ENCODE assay signal across 3 cellular contexts in the genomic region with DNA sequence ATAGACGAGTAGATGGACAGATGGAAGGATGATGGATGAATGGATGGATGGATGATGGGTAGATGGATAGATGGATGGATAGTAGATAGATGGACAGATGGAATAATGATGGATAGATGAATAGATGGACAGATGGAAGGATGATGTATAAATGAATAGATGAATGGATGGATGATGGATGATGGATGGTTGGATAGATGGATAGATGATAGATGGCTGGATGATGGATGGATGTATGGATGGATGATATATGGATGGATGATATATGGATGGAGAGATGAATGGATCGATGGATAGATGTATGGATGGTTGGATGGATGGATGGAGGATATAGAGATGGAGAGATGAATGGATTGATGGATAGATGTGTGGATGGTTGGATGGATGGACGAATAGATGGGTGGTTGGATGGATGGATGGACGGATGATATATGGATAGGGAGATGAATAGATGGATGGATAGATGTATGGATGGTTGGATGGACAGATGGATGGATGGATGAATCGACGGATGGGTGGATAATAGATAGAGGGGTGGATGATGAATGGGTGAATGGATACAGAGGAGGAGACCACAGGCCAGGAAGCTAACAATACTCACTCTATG.
TF ChIP-seq lines count a peak whose summit lies in the region.

No MANE protein-coding gene starts in this region.

TF ChIP-seq in HepG2, 621 proteins besides CTCF, POLR2A, EP300 and RAD21:
- TF ChIP-seq ESRRA (CRISPR knock-in tag; IDR thresholded peaks at IDR 0.05; ENCODE audit: low read depth) (no peak), ZNF317 (CRISPR knock-in tag; IDR thresholded peaks at IDR 0.05) (peak; percentile 58; the same call in 1 of the 2 replicates)
TF ChIP-seq in HepG2: peak in this region for 1.

TF ChIP-seq in WTC11, 78 proteins besides CTCF, POLR2A, EP300 and RAD21:
- TF ChIP-seq FOXK1 (CRISPR knock-in tag; IDR thresholded peaks at IDR 0.05) (no peak), ZNF317 (CRISPR knock-in tag; IDR thresholded peaks at IDR 0.05; ENCODE audit: borderline replicate concordance, low read depth) (peak; percentile 49; the same call in 1 of the 2 replicates)

TF ChIP-seq in H1, 55 proteins besides CTCF, POLR2A, EP300 and RAD21:
- TF ChIP-seq JUND (IDR thresholded peaks at IDR 0.05; ENCODE audit: low read length), result no peak
- no peak for TF ChIP-seq GABPA (IDR thresholded peaks at IDR 0.05; ENCODE audit: borderline replicate concordance, insufficient read depth, low read length)
- no peak for TF ChIP-seq MAFK (IDR thresholded peaks at IDR 0.05; ENCODE audit: low read depth, low read length)
- TF ChIP-seq TAF1 (IDR thresholded peaks at IDR 0.05; ENCODE audit: low read depth, low read length), result no peak
- no peak for TF ChIP-seq SIN3A (conservative IDR thresholded peaks at IDR 0.05 in 1 of 2, IDR thresholded peaks at IDR 0.05 in 1 of 2; ENCODE audit: low read depth in 1 of 2, low read length in 2 of 2)
- no peak for TF ChIP-seq RXRA (IDR thresholded peaks at IDR 0.05; ENCODE audit: insufficient read depth, low read depth, low read length)
- TF ChIP-seq, protein P1, sequence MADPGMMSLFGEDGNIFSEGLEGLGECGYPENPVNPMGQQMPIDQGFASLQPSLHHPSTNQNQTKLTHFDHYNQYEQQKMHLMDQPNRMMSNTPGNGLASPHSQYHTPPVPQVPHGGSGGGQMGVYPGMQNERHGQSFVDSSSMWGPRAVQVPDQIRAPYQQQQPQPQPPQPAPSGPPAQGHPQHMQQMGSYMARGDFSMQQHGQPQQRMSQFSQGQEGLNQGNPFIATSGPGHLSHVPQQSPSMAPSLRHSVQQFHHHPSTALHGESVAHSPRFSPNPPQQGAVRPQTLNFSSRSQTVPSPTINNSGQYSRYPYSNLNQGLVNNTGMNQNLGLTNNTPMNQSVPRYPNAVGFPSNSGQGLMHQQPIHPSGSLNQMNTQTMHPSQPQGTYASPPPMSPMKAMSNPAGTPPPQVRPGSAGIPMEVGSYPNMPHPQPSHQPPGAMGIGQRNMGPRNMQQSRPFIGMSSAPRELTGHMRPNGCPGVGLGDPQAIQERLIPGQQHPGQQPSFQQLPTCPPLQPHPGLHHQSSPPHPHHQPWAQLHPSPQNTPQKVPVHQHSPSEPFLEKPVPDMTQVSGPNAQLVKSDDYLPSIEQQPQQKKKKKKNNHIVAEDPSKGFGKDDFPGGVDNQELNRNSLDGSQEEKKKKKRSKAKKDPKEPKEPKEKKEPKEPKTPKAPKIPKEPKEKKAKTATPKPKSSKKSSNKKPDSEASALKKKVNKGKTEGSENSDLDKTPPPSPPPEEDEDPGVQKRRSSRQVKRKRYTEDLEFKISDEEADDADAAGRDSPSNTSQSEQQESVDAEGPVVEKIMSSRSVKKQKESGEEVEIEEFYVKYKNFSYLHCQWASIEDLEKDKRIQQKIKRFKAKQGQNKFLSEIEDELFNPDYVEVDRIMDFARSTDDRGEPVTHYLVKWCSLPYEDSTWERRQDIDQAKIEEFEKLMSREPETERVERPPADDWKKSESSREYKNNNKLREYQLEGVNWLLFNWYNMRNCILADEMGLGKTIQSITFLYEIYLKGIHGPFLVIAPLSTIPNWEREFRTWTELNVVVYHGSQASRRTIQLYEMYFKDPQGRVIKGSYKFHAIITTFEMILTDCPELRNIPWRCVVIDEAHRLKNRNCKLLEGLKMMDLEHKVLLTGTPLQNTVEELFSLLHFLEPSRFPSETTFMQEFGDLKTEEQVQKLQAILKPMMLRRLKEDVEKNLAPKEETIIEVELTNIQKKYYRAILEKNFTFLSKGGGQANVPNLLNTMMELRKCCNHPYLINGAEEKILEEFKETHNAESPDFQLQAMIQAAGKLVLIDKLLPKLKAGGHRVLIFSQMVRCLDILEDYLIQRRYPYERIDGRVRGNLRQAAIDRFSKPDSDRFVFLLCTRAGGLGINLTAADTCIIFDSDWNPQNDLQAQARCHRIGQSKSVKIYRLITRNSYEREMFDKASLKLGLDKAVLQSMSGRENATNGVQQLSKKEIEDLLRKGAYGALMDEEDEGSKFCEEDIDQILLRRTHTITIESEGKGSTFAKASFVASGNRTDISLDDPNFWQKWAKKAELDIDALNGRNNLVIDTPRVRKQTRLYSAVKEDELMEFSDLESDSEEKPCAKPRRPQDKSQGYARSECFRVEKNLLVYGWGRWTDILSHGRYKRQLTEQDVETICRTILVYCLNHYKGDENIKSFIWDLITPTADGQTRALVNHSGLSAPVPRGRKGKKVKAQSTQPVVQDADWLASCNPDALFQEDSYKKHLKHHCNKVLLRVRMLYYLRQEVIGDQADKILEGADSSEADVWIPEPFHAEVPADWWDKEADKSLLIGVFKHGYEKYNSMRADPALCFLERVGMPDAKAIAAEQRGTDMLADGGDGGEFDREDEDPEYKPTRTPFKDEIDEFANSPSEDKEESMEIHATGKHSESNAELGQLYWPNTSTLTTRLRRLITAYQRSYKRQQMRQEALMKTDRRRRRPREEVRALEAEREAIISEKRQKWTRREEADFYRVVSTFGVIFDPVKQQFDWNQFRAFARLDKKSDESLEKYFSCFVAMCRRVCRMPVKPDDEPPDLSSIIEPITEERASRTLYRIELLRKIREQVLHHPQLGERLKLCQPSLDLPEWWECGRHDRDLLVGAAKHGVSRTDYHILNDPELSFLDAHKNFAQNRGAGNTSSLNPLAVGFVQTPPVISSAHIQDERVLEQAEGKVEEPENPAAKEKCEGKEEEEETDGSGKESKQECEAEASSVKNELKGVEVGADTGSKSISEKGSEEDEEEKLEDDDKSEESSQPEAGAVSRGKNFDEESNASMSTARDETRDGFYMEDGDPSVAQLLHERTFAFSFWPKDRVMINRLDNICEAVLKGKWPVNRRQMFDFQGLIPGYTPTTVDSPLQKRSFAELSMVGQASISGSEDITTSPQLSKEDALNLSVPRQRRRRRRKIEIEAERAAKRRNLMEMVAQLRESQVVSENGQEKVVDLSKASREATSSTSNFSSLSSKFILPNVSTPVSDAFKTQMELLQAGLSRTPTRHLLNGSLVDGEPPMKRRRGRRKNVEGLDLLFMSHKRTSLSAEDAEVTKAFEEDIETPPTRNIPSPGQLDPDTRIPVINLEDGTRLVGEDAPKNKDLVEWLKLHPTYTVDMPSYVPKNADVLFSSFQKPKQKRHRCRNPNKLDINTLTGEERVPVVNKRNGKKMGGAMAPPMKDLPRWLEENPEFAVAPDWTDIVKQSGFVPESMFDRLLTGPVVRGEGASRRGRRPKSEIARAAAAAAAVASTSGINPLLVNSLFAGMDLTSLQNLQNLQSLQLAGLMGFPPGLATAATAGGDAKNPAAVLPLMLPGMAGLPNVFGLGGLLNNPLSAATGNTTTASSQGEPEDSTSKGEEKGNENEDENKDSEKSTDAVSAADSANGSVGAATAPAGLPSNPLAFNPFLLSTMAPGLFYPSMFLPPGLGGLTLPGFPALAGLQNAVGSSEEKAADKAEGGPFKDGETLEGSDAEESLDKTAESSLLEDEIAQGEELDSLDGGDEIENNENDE (IDR thresholded peaks at IDR 0.05; ENCODE audit: insufficient replicate concordance, low read length), result no peak
- no peak for TF ChIP-seq SRF (IDR thresholded peaks at IDR 0.05; ENCODE audit: low read depth, low read length)
- TF ChIP-seq CREB1 (IDR thresholded peaks at IDR 0.05), result no peak
- TF ChIP-seq TAF7 (optimal IDR thresholded peaks at IDR 0.05; ENCODE audit: borderline replicate concordance, low read depth, low read length), result no peak
- TF ChIP-seq SP1 (IDR thresholded peaks at IDR 0.05; ENCODE audit: low read depth, low read length), result no peak
- no peak for TF ChIP-seq SAP30 (IDR thresholded peaks at IDR 0.05; ENCODE audit: insufficient read depth, insufficient replicate concordance, low read length)
- TF ChIP-seq TBP (IDR thresholded peaks at IDR 0.05; ENCODE audit: low read depth, low read length), result no peak
- no peak for TF ChIP-seq KDM4A (IDR thresholded peaks at IDR 0.05; ENCODE audit: low read depth, low read length, severe bottlenecking)
- TF ChIP-seq BRCA1 (IDR thresholded peaks at IDR 0.05; ENCODE audit: low read depth, low read length), result no peak
- TF ChIP-seq HDAC2 (IDR thresholded peaks at IDR 0.05; ENCODE audit: borderline replicate concordance in 1 of 2, low read depth in 2 of 2, low read length in 2 of 2), result no peak
- TF ChIP-seq KDM5A (IDR thresholded peaks at IDR 0.05; ENCODE audit: low read length), result no peak
- TF ChIP-seq RBBP5 (IDR thresholded peaks at IDR 0.05; ENCODE audit: borderline replicate concordance, low read depth, low read length), result no peak
- TF ChIP-seq CEBPB (IDR thresholded peaks at IDR 0.05; ENCODE audit: low read depth, low read length), result no peak
- no peak for TF ChIP-seq PHF8 (conservative IDR thresholded peaks at IDR 0.05; ENCODE audit: low read depth, low read length)
